8 cellular contexts compared by ENCODE assay signal in genomic region chr7:74289660-74290589, GRCh38. TPM values are rescaled to one million over a fixed set of nuclear protein-coding genes. Genes with fewer than 3 reads are reported as not detected.
A peak's percentile ranks its signal among the peaks of the same experiment; 100 is the strongest.
DNase-seq lines count a peak whose midpoint lies in the region; ATAC-seq and TF ChIP-seq lines count a peak whose summit lies in the region.

No MANE protein-coding gene starts in this region.

- no peak for TF ChIP-seq CTCF in astrocyte of the spinal cord (IDR thresholded peaks at IDR 0.05; ENCODE audit: low read depth, low read length)

- in situ Hi-C loops in astrocyte of the spinal cord (cut with HindIII; ENCODE audit: low sequenced_read_pairs): no loop called here

- H3K9me3 ChIP-seq in iPS DF 6.9 (ENCODE audit: control insufficient read depth, insufficient read depth, low read length) (no peaks in the 10 kb centered on the region), skeletal muscle satellite cell (replicated peaks; ENCODE audit: low read length) (no peaks in the 10 kb centered on the region)

- no peaks in the 10 kb centered on the region for H3K27me3 ChIP-seq in iPS DF 6.9 (ENCODE audit: control insufficient read depth, insufficient read depth, low read length)
- H3K27me3 ChIP-seq in skeletal muscle satellite cell (ENCODE audit: control insufficient read depth, insufficient read depth, low read length): no peaks in the 10 kb centered on the region

- no CpG with 5 or more reads among the region's 59 CpGs for WGBS in iPS DF 6.9 (ENCODE audit: insufficient coverage, insufficient read length)

- peaks cover 8% of the 10 kb centered on the region; the same call in 1 of the 2 replicates for H3K4me1 ChIP-seq in iPS DF 6.9 (ENCODE audit: control insufficient read depth, insufficient read depth, low read length)
- peaks cover 20% of the 10 kb centered on the region for H3K4me1 ChIP-seq in skeletal muscle satellite cell (ENCODE audit: control insufficient read depth, insufficient read depth, low read length)

- no peak for ATAC-seq in GM18519 (IDR thresholded peaks at IDR 0.05; ENCODE audit: low FRiP score, unreplicated experiment)

- H3K4me3 ChIP-seq in astrocyte of the spinal cord (ENCODE audit: low read depth, low read length) (peak overlapping the region; percentile 80), iPS DF 6.9 (ENCODE audit: low read length) (peak overlapping the region; percentile 77), skeletal muscle satellite cell (ENCODE audit: low read length) (peak overlapping the region; percentile 99)

- DNase-seq in NCI-H1417 (lab: John Stamatoyannopoulos, UW) (peak; percentile 36 to 76 (median 66)), NCI-H1417 treated with DMSO at 0.1 percent for 48 hours (lab: John Stamatoyannopoulos, UW) (no peak), OCI-M1 (lab: John Stamatoyannopoulos, UW) (peak; percentile 45), astrocyte of the spinal cord (ENCODE audit: low read depth, low spot score) (no peak), iPS DF 6.9 (ENCODE audit: low read depth, low spot score) (no peak), NCI-H128 (lab: John Stamatoyannopoulos, UW; ENCODE audit: unreplicated experiment) (no peak)

- no peaks in the 10 kb centered on the region for H3K36me3 ChIP-seq in iPS DF 6.9 (ENCODE audit: control insufficient read depth, insufficient read depth, low read length)
- no peaks in the 10 kb centered on the region for H3K36me3 ChIP-seq in skeletal muscle satellite cell (ENCODE audit: insufficient read depth, low read length)

- H3K27ac ChIP-seq in iPS DF 6.9 (ENCODE audit: low read length): no peak overlapping the region

- H3K4me2 ChIP-seq in skeletal muscle satellite cell (ENCODE audit: low read length): peak overlapping the region; percentile 99

- peak overlapping the region; percentile 95 for H3K9ac ChIP-seq in skeletal muscle satellite cell (ENCODE audit: low read depth, low read length)

RNA-seq across cellular contexts. Expression of gene CLIP2, which starts 0.7 kb away (rescaled TPM):
- 34.7 and 45.9 TPM in 2 replicates for total RNA-seq in skeletal muscle satellite cell (2012; rRNA removed)

RNA-seq across cellular contexts. Expression of gene RFC2, which starts 35.7 kb away (rescaled TPM):
- 23.6 and 26.6 TPM in 2 replicates for total RNA-seq in skeletal muscle satellite cell (2012; rRNA removed)

Comparison
In these comparisons a context has a peak if more than half of its experiments do, and no peak if none do; other contexts are left out.
1. DNase-seq: peak in NCI-H1417 (3 of 3) and OCI-M1 (single experiment); none in NCI-H1417 treated with DMSO at 0.1 percent for 48 hours (single experiment), astrocyte of the spinal cord (single experiment), iPS DF 6.9 (single experiment) and NCI-H128 (single experiment).
2. Peak in every context shown above with its lines, with median percentiles within 50 percentile points of each other: H3K4me3 ChIP-seq.